ENCODE assay signal across 19 cellular contexts in the genomic region with DNA sequence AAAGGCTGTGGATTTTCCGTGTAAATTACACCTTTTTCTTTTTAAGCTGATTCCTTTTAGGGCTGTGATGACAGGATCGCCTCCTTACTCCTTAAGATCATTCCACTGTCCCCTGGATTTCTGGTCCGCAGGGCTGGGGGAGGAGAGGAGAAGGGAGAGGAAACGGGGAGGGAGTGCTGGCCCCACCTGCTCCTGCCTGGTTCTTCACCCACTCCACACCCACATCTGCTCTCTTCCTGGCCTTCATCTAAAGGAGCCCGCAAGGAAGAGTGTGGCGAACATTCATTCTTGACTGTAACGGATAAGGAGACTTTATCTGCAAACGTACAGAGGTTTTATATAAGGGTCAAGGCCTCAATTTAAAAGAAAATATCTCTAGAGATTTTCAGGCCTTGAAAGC.
"Had no signal": no experiment of that assay in that cellular context is flagged by ENCODE, and none has a peak within 500 bp of the region (broad histone marks: within the 10 kb centered on the region; RNA-seq: fewer than 3 reads in every experiment).

No MANE protein-coding gene starts in this region.

- H3K4me3 ChIP-seq: esophagus squamous epithelium, gastroesophageal sphincter, ovary, right lobe of liver, spleen, testis, transverse colon had no signal

- H3K27ac Mint-ChIP-seq: dendritic cell treated with granulocyte-macrophage colony-stimulating factor and Interleukin-4, amounts not matched to agents 40 ng/mL and 50 ng/mL, for 4 days; effector memory CD8-positive, alpha-beta T cell; naive thymus-derived CD4-positive, alpha-beta T cell; stimulated activated naive B cell treated with anti-CD40 and anti-IgM and Interleukin-4, amounts not matched to agents 10 μg/mL and 1 μg/mL and 100 μg/mL, for 72 hours; stimulated activated naive CD8-positive, alpha-beta T cell treated with anti-CD3 and anti-CD28 coated beads, Interleukin-15, amount 100 ng/mL, for 72 hours had no signal

- H3K4me3 Mint-ChIP-seq: central memory CD8-positive, alpha-beta T cell; dendritic cell treated with granulocyte-macrophage colony-stimulating factor and Interleukin-4, amounts not matched to agents 40 ng/mL and 50 ng/mL, for 4 days; effector memory CD8-positive, alpha-beta T cell; naive thymus-derived CD4-positive, alpha-beta T cell; stimulated activated naive B cell treated with anti-CD40 and anti-IgM and Interleukin-4, amounts not matched to agents 10 μg/mL and 1 μg/mL and 100 μg/mL, for 72 hours; stimulated activated naive CD8-positive, alpha-beta T cell treated with anti-CD3 and anti-CD28 coated beads, Interleukin-15, amount 100 ng/mL, for 72 hours had no signal

- H3K36me3 ChIP-seq: esophagus squamous epithelium, gastroesophageal sphincter, ovary, right lobe of liver, spleen, transverse colon had no signal

- H3K4me1 Mint-ChIP-seq: central memory CD8-positive, alpha-beta T cell; stimulated activated naive B cell treated with anti-CD40 and anti-IgM and Interleukin-4, amounts not matched to agents 10 μg/mL and 1 μg/mL and 100 μg/mL, for 72 hours; stimulated activated naive CD8-positive, alpha-beta T cell treated with anti-CD3 and anti-CD28 coated beads, Interleukin-15, amount 100 ng/mL, for 72 hours had no signal

- H3K36me3 Mint-ChIP-seq: naive thymus-derived CD4-positive, alpha-beta T cell; stimulated activated naive B cell treated with anti-CD40 and anti-IgM and Interleukin-4, amounts not matched to agents 10 μg/mL and 1 μg/mL and 100 μg/mL, for 72 hours had no signal

- H3K27me3 ChIP-seq: gastroesophageal sphincter, ovary, right lobe of liver, spleen, testis, transverse colon had no signal

- DNase-seq: effector memory CD8-positive, alpha-beta T cell; esophagus squamous epithelium; foreskin fibroblast; kidney glomerular epithelial cell; mesendoderm; naive thymus-derived CD4-positive, alpha-beta T cell; right lobe of liver; spleen; stimulated activated CD4-positive, alpha-beta T cell treated with anti-CD3 and anti-CD28 coated beads, Interleukin-15, amount 100 ng/mL, for 24 hours; stimulated activated CD4-positive, alpha-beta T cell treated with anti-CD3 and anti-CD28 coated beads, Interleukin-2, amount 100 ng/mL, for 24 hours; stimulated activated CD4-positive, alpha-beta T cell treated with anti-CD3 and anti-CD28 coated beads, Interleukin-4, amount 100 ng/mL, for 4 hours; stimulated activated naive B cell treated with anti-CD40 and anti-IgM and Interleukin-4, amounts not matched to agents 10 μg/mL and 1 μg/mL and 100 μg/mL, for 72 hours; stimulated activated naive CD8-positive, alpha-beta T cell treated with anti-CD3 and anti-CD28 coated beads, Interleukin-15, amount 100 ng/mL, for 72 hours; testis; transverse colon had no signal

- H3K27ac ChIP-seq: esophagus squamous epithelium, gastroesophageal sphincter, ovary, right lobe of liver, spleen, testis, transverse colon had no signal

- ATAC-seq: effector memory CD8-positive, alpha-beta T cell; gastroesophageal sphincter; naive thymus-derived CD4-positive, alpha-beta T cell; right lobe of liver; stimulated activated naive B cell treated with anti-CD40 and anti-IgM and Interleukin-4, amounts not matched to agents 10 μg/mL and 1 μg/mL and 100 μg/mL, for 72 hours; stimulated activated naive CD8-positive, alpha-beta T cell treated with anti-CD3 and anti-CD28 coated beads, Interleukin-15, amount 100 ng/mL, for 72 hours had no signal

- H3K9me3 Mint-ChIP-seq: central memory CD8-positive, alpha-beta T cell; dendritic cell treated with granulocyte-macrophage colony-stimulating factor and Interleukin-4, amounts not matched to agents 40 ng/mL and 50 ng/mL, for 4 days; effector memory CD8-positive, alpha-beta T cell; naive thymus-derived CD4-positive, alpha-beta T cell; stimulated activated naive B cell treated with anti-CD40 and anti-IgM and Interleukin-4, amounts not matched to agents 10 μg/mL and 1 μg/mL and 100 μg/mL, for 72 hours; stimulated activated naive CD8-positive, alpha-beta T cell treated with anti-CD3 and anti-CD28 coated beads, Interleukin-15, amount 100 ng/mL, for 72 hours had no signal

- H3K27me3 Mint-ChIP-seq: central memory CD8-positive, alpha-beta T cell; naive thymus-derived CD4-positive, alpha-beta T cell; stimulated activated naive CD8-positive, alpha-beta T cell treated with anti-CD3 and anti-CD28 coated beads, Interleukin-15, amount 100 ng/mL, for 72 hours had no signal

- H3K9me3 ChIP-seq: esophagus squamous epithelium, gastroesophageal sphincter, ovary, right lobe of liver, spleen, testis, transverse colon had no signal
